21 cellular contexts compared by ENCODE assay signal in genomic region chr1:243514927-243515326, GRCh38.
"Had no signal": no experiment of that assay in that cellular context is flagged by ENCODE, and none has a peak within 500 bp of the region (broad histone marks: within the 10 kb centered on the region; RNA-seq: fewer than 3 reads in every experiment).

No MANE protein-coding gene starts in this region.

- H3K9ac ChIP-seq: SK-N-SH had no signal

- FAIRE-seq: HepG2 had no signal

- H3K4me2 ChIP-seq: SK-N-SH had no signal

- H3K27ac ChIP-seq: RWPE1 had no signal

- ATAC-seq: HepG2, Panc1, PC-3 had no signal

- DNase-seq: IMR-90, Kasumi-1, KG1, NCI-H1092 treated with DMSO at 0.1 percent for 48 hours, NCI-H1436, NCI-H187, NCI-H2029, NCI-H2081 treated with DMSO at 0.1 percent for 48 hours, NCI-H2171, NCI-H226, NCI-H446, NCI-H510A, NCI-H524 treated with DMSO at 0.1 percent for 48 hours, NCI-H69, NCI-H774, PC-3, SHP77, SK-N-SH had no signal
